In genomic region chr14:67477926-67478915, GRCh38 we compare ENCODE assay signal across 15 cellular contexts. TPM values are rescaled to one million over a fixed set of nuclear protein-coding genes. Genes with fewer than 3 reads are reported as not detected.
DNase-seq lines count a peak whose midpoint lies in the region; ATAC-seq and TF ChIP-seq lines count a peak whose summit lies in the region.
"Had no signal": no experiment of that assay in that cellular context is flagged by ENCODE, and none has a peak within 500 bp of the region (broad histone marks: within the 10 kb centered on the region; RNA-seq: fewer than 3 reads in every experiment).

No MANE protein-coding gene starts in this region.

- no peak overlapping the region for H3K27ac ChIP-seq in psoas muscle
- H3K27ac ChIP-seq: GM23248, sigmoid colon, testis had no signal

- DNase-seq in NCI-H1694 treated with DMSO at 0.1 percent for 48 hours (lab: John Stamatoyannopoulos, UW) (peak; percentile 33), NCI-H1694 (lab: John Stamatoyannopoulos, UW) (no peak), NCI-H2029 (lab: John Stamatoyannopoulos, UW) (peak; percentile 65), psoas muscle (no peak)
- no peak for DNase-seq in activated naive CD8-positive, alpha-beta T cell treated with anti-CD3 and anti-CD28 coated beads, Interleukin-2, amount 10 ng/mL, durations not matched to agents 7 days and 5 days
- DNase-seq in stimulated activated naive CD8-positive, alpha-beta T cell treated with anti-CD3 and anti-CD28 coated beads, Interleukin-15, amount 100 ng/mL, for 72 hours = no peak
- DNase-seq in stimulated activated CD4-positive, alpha-beta T cell treated with anti-CD3 and anti-CD28 coated beads, Interleukin-4, amount 100 ng/mL, for 1 hour = no peak
- DNase-seq: 8988T, Calu3, cerebellar nuclear complex, GM23248, sigmoid colon, testis had no signal

- H3K4me3 Mint-ChIP-seq in activated naive CD8-positive, alpha-beta T cell treated with anti-CD3 and anti-CD28 coated beads, Interleukin-2, amount 10 ng/mL, durations not matched to agents 7 days and 5 days = no peak overlapping the region
- no peak overlapping the region for H3K4me3 Mint-ChIP-seq in stimulated activated naive CD8-positive, alpha-beta T cell treated with anti-CD3 and anti-CD28 coated beads, Interleukin-15, amount 100 ng/mL, for 72 hours

- no peaks in the 10 kb centered on the region for H3K36me3 Mint-ChIP-seq in activated naive CD8-positive, alpha-beta T cell treated with anti-CD3 and anti-CD28 coated beads, Interleukin-2, amount 10 ng/mL, durations not matched to agents 7 days and 5 days

- no peak overlapping the region for H3K4me3 ChIP-seq in psoas muscle
- H3K4me3 ChIP-seq: GM23248, sigmoid colon, testis had no signal

- H3K36me3 ChIP-seq in psoas muscle (ENCODE audit: insufficient read depth in 1 of 2, low read depth in 1 of 2) = no peaks in the 10 kb centered on the region
- H3K36me3 ChIP-seq: sigmoid colon had no signal

- H3K4me1 ChIP-seq in psoas muscle = peaks cover 5% of the 10 kb centered on the region
- H3K4me1 ChIP-seq: sigmoid colon, testis had no signal

- POLR2A ChIA-PET in activated naive CD8-positive, alpha-beta T cell treated with anti-CD3 and anti-CD28 coated beads, Interleukin-2, amount 10 ng/mL, durations not matched to agents 7 days and 5 days (lab: Charles Lee) = interaction anchor here (0.9 kb wide), 1 partner anchor 10 kb away, joined by 3 read pairs; no protein-coding TSS in a partner anchor

- H3K27me3 ChIP-seq in psoas muscle (ENCODE audit: insufficient read depth in 3 of 3, low read length in 2 of 3) = no peaks in the 10 kb centered on the region
- H3K27me3 ChIP-seq: sigmoid colon, testis had no signal

- H3K27me3 Mint-ChIP-seq in activated naive CD8-positive, alpha-beta T cell treated with anti-CD3 and anti-CD28 coated beads, Interleukin-2, amount 10 ng/mL, durations not matched to agents 7 days and 5 days = no peaks in the 10 kb centered on the region
- no peaks in the 10 kb centered on the region for H3K27me3 Mint-ChIP-seq in stimulated activated naive CD8-positive, alpha-beta T cell treated with anti-CD3 and anti-CD28 coated beads, Interleukin-15, amount 100 ng/mL, for 72 hours

- peak overlapping the region; percentile 8 for H3K27ac Mint-ChIP-seq in activated naive CD8-positive, alpha-beta T cell treated with anti-CD3 and anti-CD28 coated beads, Interleukin-2, amount 10 ng/mL, durations not matched to agents 7 days and 5 days
- H3K27ac Mint-ChIP-seq in stimulated activated naive CD8-positive, alpha-beta T cell treated with anti-CD3 and anti-CD28 coated beads, Interleukin-15, amount 100 ng/mL, for 72 hours = peak overlapping the region in 1 of 2 donors; percentile 44

- no peaks in the 10 kb centered on the region for H3K9me3 Mint-ChIP-seq in activated naive CD8-positive, alpha-beta T cell treated with anti-CD3 and anti-CD28 coated beads, Interleukin-2, amount 10 ng/mL, durations not matched to agents 7 days and 5 days
- H3K9me3 Mint-ChIP-seq in stimulated activated naive CD8-positive, alpha-beta T cell treated with anti-CD3 and anti-CD28 coated beads, Interleukin-15, amount 100 ng/mL, for 72 hours = no peaks in the 10 kb centered on the region

- H3K9me3 ChIP-seq in psoas muscle = no peaks in the 10 kb centered on the region
- H3K9me3 ChIP-seq: sigmoid colon, testis had no signal

- TF ChIP-seq CTCF in psoas muscle (IDR thresholded peaks at IDR 0.05) = no peak

- no peak for ATAC-seq in activated naive CD8-positive, alpha-beta T cell treated with anti-CD3 and anti-CD28 coated beads, Interleukin-2, amount 10 ng/mL, durations not matched to agents 7 days and 5 days (ENCODE audit: low read depth)
- ATAC-seq in psoas muscle = peak; percentile 34 to 91 (median 50)
- ATAC-seq in stimulated activated naive CD8-positive, alpha-beta T cell treated with anti-CD3 and anti-CD28 coated beads, Interleukin-15, amount 100 ng/mL, for 72 hours = no peak
- no peak for ATAC-seq in HG03439 (IDR thresholded peaks at IDR 0.05; ENCODE audit: unreplicated experiment)
- ATAC-seq: HepG2 had no signal

- WGBS in psoas muscle, 3 donors = 57 to 70% (median 64%) methylated on average over 12 of the region's 12 CpGs

- H3K4me1 Mint-ChIP-seq in activated naive CD8-positive, alpha-beta T cell treated with anti-CD3 and anti-CD28 coated beads, Interleukin-2, amount 10 ng/mL, durations not matched to agents 7 days and 5 days = peaks cover 9% of the 10 kb centered on the region
- H3K4me1 Mint-ChIP-seq in stimulated activated naive CD8-positive, alpha-beta T cell treated with anti-CD3 and anti-CD28 coated beads, Interleukin-15, amount 100 ng/mL, for 72 hours = peaks cover 23% of the 10 kb centered on the region

- intact Hi-C loops in psoas muscle (cut with DNase I) = no loop called here

RNA-seq across cellular contexts. Expression of gene TMEM229B, which starts 10.3 kb away (rescaled TPM):
- total RNA-seq in activated naive CD8-positive, alpha-beta T cell treated with anti-CD3 and anti-CD28 coated beads, Interleukin-2, amount 10 ng/mL, durations not matched to agents 7 days and 5 days = 10 to 100 TPM; 20.0 to 20.9 TPM
- total RNA-seq in psoas muscle = 1 to 10 TPM in 1 of 4 donors, under 1 TPM in 3; 0.46 to 1.2 (median 0.72) TPM
- polyA plus RNA-seq in psoas muscle = under 1 TPM; 0.14 to 0.52 (median 0.48) TPM

RNA-seq across cellular contexts. Expression of gene PLEKHH1, which starts 54.9 kb away (rescaled TPM):
- 1 to 10 TPM in 1 of 2 experiments, under 1 TPM in 1; 0.68 to 1.0 TPM for total RNA-seq in activated naive CD8-positive, alpha-beta T cell treated with anti-CD3 and anti-CD28 coated beads, Interleukin-2, amount 10 ng/mL, durations not matched to agents 7 days and 5 days
- total RNA-seq in psoas muscle = 1 to 10 TPM; 1.1 to 4.5 (median 2.5) TPM
- 1 to 10 TPM; 1.4 to 3.4 (median 2.5) TPM for polyA plus RNA-seq in psoas muscle

Comparison
In these comparisons a context has a peak if more than half of its experiments do, and no peak if none do; other contexts are left out.
1. DNase-seq: peak in NCI-H1694 treated with DMSO at 0.1 percent for 48 hours (single experiment) and NCI-H2029 (single experiment); none in NCI-H1694 (single experiment), activated naive CD8-positive, alpha-beta T cell treated with anti-CD3 and anti-CD28 coated beads, Interleukin-2, amount 10 ng/mL, durations not matched to agents 7 days and 5 days (single experiment), psoas muscle (0 of 2), stimulated activated naive CD8-positive, alpha-beta T cell treated with anti-CD3 and anti-CD28 coated beads, Interleukin-15, amount 100 ng/mL, for 72 hours (0 of 2) and stimulated activated CD4-positive, alpha-beta T cell treated with anti-CD3 and anti-CD28 coated beads, Interleukin-4, amount 100 ng/mL, for 1 hour (single experiment).
2. ATAC-seq: peak in psoas muscle (4 of 4); none in activated naive CD8-positive, alpha-beta T cell treated with anti-CD3 and anti-CD28 coated beads, Interleukin-2, amount 10 ng/mL, durations not matched to agents 7 days and 5 days (single experiment), stimulated activated naive CD8-positive, alpha-beta T cell treated with anti-CD3 and anti-CD28 coated beads, Interleukin-15, amount 100 ng/mL, for 72 hours (single experiment) and HG03439 (single experiment).
3. RNA of gene TMEM229B, which starts 10.3 kb away (total RNA-seq): 20.0 to 20.9 TPM in activated naive CD8-positive, alpha-beta T cell treated with anti-CD3 and anti-CD28 coated beads, Interleukin-2, amount 10 ng/mL, durations not matched to agents 7 days and 5 days; 0.46 to 1.2 TPM in psoas muscle; every median in the first group is over 4 times any median in the second.